20 cellular contexts compared by ENCODE assay signal in genomic region chrX:79147477-79147876, GRCh38. TPM values are rescaled to one million over a fixed set of nuclear protein-coding genes. Genes with fewer than 3 reads are reported as not detected.
DNase-seq lines count a peak whose midpoint lies in the region; ATAC-seq and TF ChIP-seq lines count a peak whose summit lies in the region.
"Had no signal": no experiment of that assay in that cellular context is flagged by ENCODE, and none has a peak within 500 bp of the region (broad histone marks: within the 10 kb centered on the region; RNA-seq: fewer than 3 reads in every experiment).

No MANE protein-coding gene starts in this region.

- 41 to 54% (median 42%) methylated on average over 2 of the region's 2 CpGs for WGBS in spleen, 5 donors

- H3K27me3 ChIP-seq in spleen (replicated peaks in 1 of 7) (no peaks in the 10 kb centered on the region), Peyer's patch (no peaks in the 10 kb centered on the region)

- H3K27ac Mint-ChIP-seq in activated CD4-positive, alpha-beta T cell treated with anti-CD3 and anti-CD28 coated beads for 36 hours: peak overlapping the region; percentile 97
- H3K27ac Mint-ChIP-seq in activated CD8-positive, alpha-beta T cell treated with anti-CD3 and anti-CD28 coated beads, Interleukin-2, amount 10 ng/mL, durations not matched to agents 7 days and 5 days: peak overlapping the region; percentile 85
- H3K27ac Mint-ChIP-seq in Calu3 (ENCODE audit: unreplicated experiment): no peak overlapping the region
- H3K27ac Mint-ChIP-seq: WTC11 had no signal

- no peak for TF ChIP-seq CTCF in spleen (IDR thresholded peaks at IDR 0.05 in 8 of 11, conservative IDR thresholded peaks at IDR 0.05 in 3 of 11)
- no peak for TF ChIP-seq CTCF in Peyer's patch (IDR thresholded peaks at IDR 0.05)
- TF ChIP-seq CTCF in Calu3 (IDR thresholded peaks at IDR 0.05; ENCODE audit: unreplicated experiment): no peak

- no peak for TF ChIP-seq POLR2A in spleen (IDR thresholded peaks at IDR 0.05)
- TF ChIP-seq POLR2A in Peyer's patch (IDR thresholded peaks at IDR 0.05): no peak

- ATAC-seq in activated CD4-positive, alpha-beta T cell treated with anti-CD3 and anti-CD28 coated beads for 36 hours: peak; percentile 62
- ATAC-seq in HG02852 (IDR thresholded peaks at IDR 0.05; ENCODE audit: unreplicated experiment) (peak; percentile 31), HG03095 (IDR thresholded peaks at IDR 0.05; ENCODE audit: unreplicated experiment) (no peak)
- ATAC-seq in activated CD8-positive, alpha-beta T cell treated with anti-CD3 and anti-CD28 coated beads, Interleukin-2, amount 10 ng/mL, durations not matched to agents 7 days and 5 days: peak; percentile 17
- ATAC-seq: Panc1, WTC11 had no signal

- intact Hi-C loops in activated CD4-positive, alpha-beta T cell treated with anti-CD3 and anti-CD28 coated beads for 36 hours (cut with DNase I, micrococcal nuclease): loop anchor here (1.0 to 5.0 kb wide), 10 partner anchors 8 to 1045 kb away; partner anchors contain the start of genes ITM2A (in 1 of the 2), P2RY10 (in 1 of the 2) and PGK1 (in 1 of the 2)
- intact Hi-C loops in spleen (cut with DNase I; ENCODE audit: low total_unique reads) (no loop called here), Calu3 (cut with micrococcal nuclease; ENCODE audit: unreplicated experiment) (no loop called here)

- CTCF ChIA-PET in activated CD4-positive, alpha-beta T cell treated with anti-CD3 and anti-CD28 coated beads for 36 hours (lab: Charles Lee): interaction anchor here (1.0 kb wide), 1 partner anchor 34 kb away, joined by 3 read pairs; no protein-coding TSS in a partner anchor
- CTCF ChIA-PET in activated CD8-positive, alpha-beta T cell treated with anti-CD3 and anti-CD28 coated beads, Interleukin-2, amount 10 ng/mL, durations not matched to agents 7 days and 5 days (lab: Charles Lee): interaction anchor here (1.0 to 1.4 kb wide), 2 partner anchors 40 to 51 kb away, joined by 3 read pairs; no protein-coding TSS in a partner anchor
- CTCF ChIA-PET in Calu3 (lab: Charles Lee): no interaction called here

- peaks cover 28% of the 10 kb centered on the region for H3K4me1 Mint-ChIP-seq in activated CD4-positive, alpha-beta T cell treated with anti-CD3 and anti-CD28 coated beads for 36 hours
- peaks cover 40% of the 10 kb centered on the region for H3K4me1 Mint-ChIP-seq in activated CD8-positive, alpha-beta T cell treated with anti-CD3 and anti-CD28 coated beads, Interleukin-2, amount 10 ng/mL, durations not matched to agents 7 days and 5 days (ENCODE audit: low read depth)
- no peaks in the 10 kb centered on the region for H3K4me1 Mint-ChIP-seq in Calu3 (ENCODE audit: low read depth, unreplicated experiment)

- H3K27me3 Mint-ChIP-seq in activated CD4-positive, alpha-beta T cell treated with anti-CD3 and anti-CD28 coated beads for 36 hours: no peaks in the 10 kb centered on the region
- no peaks in the 10 kb centered on the region for H3K27me3 Mint-ChIP-seq in activated CD8-positive, alpha-beta T cell treated with anti-CD3 and anti-CD28 coated beads, Interleukin-2, amount 10 ng/mL, durations not matched to agents 7 days and 5 days (ENCODE audit: low read depth)
- no peaks in the 10 kb centered on the region for H3K27me3 Mint-ChIP-seq in Calu3 (ENCODE audit: unreplicated experiment)

- H3K36me3 ChIP-seq in spleen: no peaks in the 10 kb centered on the region
- H3K36me3 ChIP-seq in Peyer's patch: no peaks in the 10 kb centered on the region
- H3K36me3 ChIP-seq: HAP-1 had no signal

- peaks cover 3% of the 10 kb centered on the region for H3K36me3 Mint-ChIP-seq in activated CD4-positive, alpha-beta T cell treated with anti-CD3 and anti-CD28 coated beads for 36 hours (ENCODE audit: low read depth)
- peaks cover 32% of the 10 kb centered on the region for H3K36me3 Mint-ChIP-seq in activated CD8-positive, alpha-beta T cell treated with anti-CD3 and anti-CD28 coated beads, Interleukin-2, amount 10 ng/mL, durations not matched to agents 7 days and 5 days (ENCODE audit: low read depth)
- H3K36me3 Mint-ChIP-seq in Calu3 (ENCODE audit: insufficient read depth, unreplicated experiment): no peaks in the 10 kb centered on the region
- H3K36me3 Mint-ChIP-seq: WTC11 had no signal

- no peak for DNase-seq in activated CD4-positive, alpha-beta T cell treated with anti-CD3 and anti-CD28 coated beads for 36 hours
- DNase-seq in activated CD4-positive, alpha-beta T cell treated with anti-CD3 and anti-CD28 coated beads for 1 hour: no peak
- DNase-seq in activated CD8-positive, alpha-beta T cell treated with anti-CD3 and anti-CD28 coated beads, Interleukin-2, amount 10 ng/mL, durations not matched to agents 7 days and 5 days: no peak
- DNase-seq in spleen: no peak
- DNase-seq in Peyer's patch: no peak
- DNase-seq in Calu3: no peak
- DNase-seq: 8988T; activated effector memory CD4-positive, alpha-beta T cell treated with Interleukin-2 at 50 U/mL for 16 hours; COR-L47; GF-D8; NCI-H1436 treated with DMSO at 0.1 percent for 48 hours; NCI-H524 treated with DMSO at 0.1 percent for 48 hours; stimulated activated CD4-positive, alpha-beta T cell treated with anti-CD3 and anti-CD28 coated beads, Interleukin-15, amount 100 ng/mL, for 24 hours; trophoblast cell had no signal

- H3K4me1 ChIP-seq in spleen: peaks cover 0 to 51% (median under 1%) of the 10 kb centered on the region in 6 donors
- no peaks in the 10 kb centered on the region for H3K4me1 ChIP-seq in Peyer's patch
- H3K4me1 ChIP-seq: HAP-1 had no signal

- no peaks in the 10 kb centered on the region for H3K9me3 Mint-ChIP-seq in activated CD4-positive, alpha-beta T cell treated with anti-CD3 and anti-CD28 coated beads for 36 hours (ENCODE audit: low read depth)
- H3K9me3 Mint-ChIP-seq in activated CD8-positive, alpha-beta T cell treated with anti-CD3 and anti-CD28 coated beads, Interleukin-2, amount 10 ng/mL, durations not matched to agents 7 days and 5 days (ENCODE audit: insufficient read depth): no peaks in the 10 kb centered on the region
- no peaks in the 10 kb centered on the region for H3K9me3 Mint-ChIP-seq in Calu3 (ENCODE audit: low read depth, unreplicated experiment)
- H3K9me3 Mint-ChIP-seq: WTC11 had no signal

- H3K27ac ChIP-seq in spleen (peak overlapping the region in 7 of 8 donors; percentile 25 to 78 (median 74)), Peyer's patch (peak overlapping the region in 2 of 4 donors; percentile 60 to 62)

- H3K4me3 Mint-ChIP-seq in activated CD4-positive, alpha-beta T cell treated with anti-CD3 and anti-CD28 coated beads for 36 hours: peak overlapping the region; percentile 88
- H3K4me3 Mint-ChIP-seq in activated CD8-positive, alpha-beta T cell treated with anti-CD3 and anti-CD28 coated beads, Interleukin-2, amount 10 ng/mL, durations not matched to agents 7 days and 5 days: peak overlapping the region; percentile 96
- no peak overlapping the region for H3K4me3 Mint-ChIP-seq in Calu3 (ENCODE audit: low read depth, unreplicated experiment)
- H3K4me3 Mint-ChIP-seq: WTC11 had no signal

- peak overlapping the region in 5 of 8 donors; percentile 29 to 67 (median 32) for H3K4me3 ChIP-seq in spleen
- no peak overlapping the region for H3K4me3 ChIP-seq in Peyer's patch
- H3K4me3 ChIP-seq: HAP-1 had no signal

- BruUV-seq in Calu3 (replicated peaks; lab: Mats Ljungman, UMichigan): no TSS peak

- H3K9me3 ChIP-seq in spleen: no peaks in the 10 kb centered on the region
- H3K9me3 ChIP-seq in Peyer's patch: no peaks in the 10 kb centered on the region
- H3K9me3 ChIP-seq: HAP-1 had no signal

- POLR2A ChIA-PET in activated CD4-positive, alpha-beta T cell treated with anti-CD3 and anti-CD28 coated beads for 36 hours (lab: Charles Lee): no interaction called here
- POLR2A ChIA-PET in activated CD8-positive, alpha-beta T cell treated with anti-CD3 and anti-CD28 coated beads, Interleukin-2, amount 10 ng/mL, durations not matched to agents 7 days and 5 days (lab: Charles Lee): interaction anchor here (1.0 to 1.5 kb wide), 5 partner anchors 9 to 202 kb away, joined by 3 to 4 read pairs (median 3); no protein-coding TSS in a partner anchor

RNA-seq across cellular contexts. Expression of gene GPR174, which starts 3.0 kb away (rescaled TPM):
- total RNA-seq in activated CD4-positive, alpha-beta T cell treated with anti-CD3 and anti-CD28 coated beads for 36 hours: 1 to 10 TPM; 8.5 to 9.9 TPM
- total RNA-seq in activated CD8-positive, alpha-beta T cell treated with anti-CD3 and anti-CD28 coated beads, Interleukin-2, amount 10 ng/mL, durations not matched to agents 7 days and 5 days: 10 to 100 TPM; 19.8 to 20.0 TPM
- total RNA-seq in spleen (10 to 100 TPM; 18.2 to 47.9 (median 23.3) TPM), Peyer's patch (10 to 100 TPM in 1 of 4 donors, 1 to 10 TPM in 3; 4.9 to 23.1 (median 6.6) TPM), Calu3 (2022) (not detected in 2 replicates)
- 1 to 10 TPM; 3.6 to 4.7 (median 3.9) TPM for polyA plus RNA-seq in spleen
- total RNA-seq: pulmonary artery endothelial cell had no signal

Comparison
In these comparisons a context has a peak if more than half of its experiments do, and no peak if none do; other contexts are left out.
1. H3K4me3 ChIP-seq: peak in spleen (5 of 8); none in Peyer's patch (0 of 4).
2. intact Hi-C loops: an anchor here in activated CD4-positive, alpha-beta T cell treated with anti-CD3 and anti-CD28 coated beads for 36 hours (1.0 to 5.0 kb wide); none called in spleen and Calu3.